In genomic region chrX:19174401-19175025, GRCh38 we compare ENCODE assay signal across 12 cellular contexts. TPM values are rescaled to one million over a fixed set of nuclear protein-coding genes. Genes with fewer than 3 reads are reported as not detected.
DNase-seq lines count a peak whose midpoint lies in the region; ATAC-seq and TF ChIP-seq lines count a peak whose summit lies in the region.
"Had no signal": no experiment of that assay in that cellular context is flagged by ENCODE, and none has a peak within 500 bp of the region (broad histone marks: within the 10 kb centered on the region; RNA-seq: fewer than 3 reads in every experiment).

No MANE protein-coding gene starts in this region.

- H3K4me3 ChIP-seq in cardiac fibroblast (replicated peaks in 1 of 2; ENCODE audit: low read depth in 2 of 2, low read length in 2 of 2) = no peak overlapping the region
- H3K4me3 ChIP-seq: psoas muscle had no signal

- no peak overlapping the region for H3K4me3 Mint-ChIP-seq in activated naive CD4-positive, alpha-beta T cell treated with anti-CD3 and anti-CD28 coated beads for 36 hours
- H3K4me3 Mint-ChIP-seq: IgD-negative memory B cell had no signal

- no peak for ATAC-seq in HG03139 (IDR thresholded peaks at IDR 0.05; ENCODE audit: unreplicated experiment)
- ATAC-seq: psoas muscle had no signal

- H3K27ac Mint-ChIP-seq in activated naive CD4-positive, alpha-beta T cell treated with anti-CD3 and anti-CD28 coated beads for 36 hours = no peak overlapping the region
- H3K27ac Mint-ChIP-seq: IgD-negative memory B cell had no signal

- no peaks in the 10 kb centered on the region for H3K27me3 Mint-ChIP-seq in activated naive CD4-positive, alpha-beta T cell treated with anti-CD3 and anti-CD28 coated beads for 36 hours (ENCODE audit: low read depth)
- H3K27me3 Mint-ChIP-seq: IgD-negative memory B cell had no signal

- TF ChIP-seq CTCF in cardiac fibroblast (IDR thresholded peaks at IDR 0.05; ENCODE audit: low read depth, low read length) = no peak

- intact Hi-C loops in activated naive CD4-positive, alpha-beta T cell treated with anti-CD3 and anti-CD28 coated beads for 36 hours (cut with micrococcal nuclease) = no loop called here

- DNase-seq in AG08396 (ENCODE audit: low spot score) (peak; percentile 30), HPDE6-E6E7 (ENCODE audit: extremely low spot score) (peak; percentile 7), cardiac fibroblast (ENCODE audit: low read depth in 2 of 2) (peak; percentile 55 to 71), mucosa of gallbladder (ENCODE audit: low spot score) (peak; percentile 12), NOMO-1 treated with DMSO at 0.1 percent for 48 hours (lab: John Stamatoyannopoulos, UW; ENCODE audit: unreplicated experiment) (no peak), C1 segment of cervical spinal cord (lab: John Stamatoyannopoulos, UW) (no peak)
- DNase-seq in activated naive CD4-positive, alpha-beta T cell treated with anti-CD3 and anti-CD28 coated beads for 36 hours = no peak
- DNase-seq: Caco-2, NCI-H2171 had no signal

- no peaks in the 10 kb centered on the region for H3K4me1 Mint-ChIP-seq in activated naive CD4-positive, alpha-beta T cell treated with anti-CD3 and anti-CD28 coated beads for 36 hours (ENCODE audit: low read depth)

- CTCF ChIA-PET in activated naive CD4-positive, alpha-beta T cell treated with anti-CD3 and anti-CD28 coated beads for 36 hours (lab: Charles Lee) = no interaction called here

- H3K9me3 Mint-ChIP-seq in activated naive CD4-positive, alpha-beta T cell treated with anti-CD3 and anti-CD28 coated beads for 36 hours = no peaks in the 10 kb centered on the region
- H3K9me3 Mint-ChIP-seq: IgD-negative memory B cell had no signal

- no peaks in the 10 kb centered on the region for H3K36me3 Mint-ChIP-seq in activated naive CD4-positive, alpha-beta T cell treated with anti-CD3 and anti-CD28 coated beads for 36 hours (ENCODE audit: low read depth)
- H3K36me3 Mint-ChIP-seq: IgD-negative memory B cell had no signal

RNA-seq across cellular contexts. Expression of gene ADGRG2, which starts 52.2 kb away (rescaled TPM):
- total RNA-seq in mucosa of gallbladder = 12.5 TPM
- total RNA-seq in activated naive CD4-positive, alpha-beta T cell treated with anti-CD3 and anti-CD28 coated beads for 36 hours = not detected
- total RNA-seq: Caco-2 had no signal

Comparison
In these comparisons a context has a peak if more than half of its experiments do, and no peak if none do; other contexts are left out.
1. DNase-seq: peak in AG08396 (single experiment), HPDE6-E6E7 (single experiment), cardiac fibroblast (2 of 2) and mucosa of gallbladder (single experiment); none in NOMO-1 treated with DMSO at 0.1 percent for 48 hours (single experiment), activated naive CD4-positive, alpha-beta T cell treated with anti-CD3 and anti-CD28 coated beads for 36 hours (single experiment) and C1 segment of cervical spinal cord (0 of 14).
2. RNA of gene ADGRG2, which starts 52.2 kb away (total RNA-seq): 12.5 TPM in mucosa of gallbladder (single experiment); not detected in activated naive CD4-positive, alpha-beta T cell treated with anti-CD3 and anti-CD28 coated beads for 36 hours; every median in the first group is over 10 times any median in the second.